1 cellular context compared by ENCODE assay signal in genomic region chr3:51984269-51984647, GRCh38.
TF ChIP-seq lines count a peak whose summit lies in the region.

No MANE protein-coding gene starts in this region.

TF ChIP-seq in IMR-90, 13 proteins besides CTCF, POLR2A, EP300 and RAD21 (continued from another document):
- no peak for TF ChIP-seq USF2 (IDR thresholded peaks at IDR 0.05; ENCODE audit: low read depth, low read length)
- TF ChIP-seq CEBPB (IDR thresholded peaks at IDR 0.05; ENCODE audit: low read depth, low read length), result no peak
- no peak for TF ChIP-seq SMC3 (IDR thresholded peaks at IDR 0.05; ENCODE audit: low read depth, low read length)
- no peak for TF ChIP-seq MXI1 (IDR thresholded peaks at IDR 0.05; ENCODE audit: borderline replicate concordance, low read depth, low read length)
